ENCODE assay signal across 1 cellular context in the genomic region with DNA sequence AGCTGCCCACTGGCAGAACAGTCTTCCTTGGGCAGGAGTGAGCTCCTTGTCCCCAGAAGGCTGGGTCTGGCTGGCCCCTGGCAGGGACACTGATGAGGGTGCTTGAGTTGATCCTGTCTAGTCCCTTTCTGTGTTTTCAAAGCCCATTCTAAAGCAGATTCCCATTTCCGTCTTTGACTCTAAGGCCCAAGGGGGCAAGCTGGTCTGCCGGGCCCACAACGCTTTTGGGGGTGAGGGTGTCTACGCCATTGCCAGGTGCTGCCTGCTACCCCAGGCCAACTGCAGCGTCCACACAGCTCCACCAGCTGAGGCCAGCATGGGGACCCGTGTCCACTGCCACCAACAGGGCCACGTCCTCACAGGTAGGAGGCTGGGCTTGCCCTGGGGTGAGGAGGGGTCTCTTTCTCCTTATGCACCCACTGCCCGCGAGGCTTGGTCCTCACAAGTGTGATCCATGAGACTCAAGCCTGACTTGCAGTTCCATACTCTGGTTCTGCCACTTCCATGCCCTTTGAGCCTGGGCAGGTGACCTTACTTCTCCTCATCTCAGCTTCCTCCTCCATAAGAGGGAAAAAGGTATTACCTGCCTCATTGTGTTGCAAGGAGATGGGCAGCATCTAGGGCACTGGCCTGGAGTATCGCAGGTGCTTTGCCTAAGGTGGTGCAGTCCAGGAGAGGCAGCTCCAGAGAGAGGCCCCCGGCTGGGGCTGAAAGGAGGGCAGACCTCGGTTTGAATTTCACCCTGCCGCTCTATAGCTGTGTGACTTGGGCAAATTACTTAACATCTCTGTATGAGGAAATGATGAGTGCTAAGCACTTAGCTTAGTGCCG.
TF ChIP-seq lines count a peak whose summit lies in the region.

No MANE protein-coding gene starts in this region.

TF ChIP-seq in K562, 482 proteins besides CTCF, POLR2A, EP300 and RAD21:
- 0 out of 2 replicates have a peak, but pooled peaks have one; percentile 21 for TF ChIP-seq POLR2G (IDR thresholded peaks at IDR 0.05; ENCODE audit: low read depth, low read length)
- TF ChIP-seq MAFK (IDR thresholded peaks at IDR 0.05; ENCODE audit: low read length): no peak
- TF ChIP-seq, protein P1, sequence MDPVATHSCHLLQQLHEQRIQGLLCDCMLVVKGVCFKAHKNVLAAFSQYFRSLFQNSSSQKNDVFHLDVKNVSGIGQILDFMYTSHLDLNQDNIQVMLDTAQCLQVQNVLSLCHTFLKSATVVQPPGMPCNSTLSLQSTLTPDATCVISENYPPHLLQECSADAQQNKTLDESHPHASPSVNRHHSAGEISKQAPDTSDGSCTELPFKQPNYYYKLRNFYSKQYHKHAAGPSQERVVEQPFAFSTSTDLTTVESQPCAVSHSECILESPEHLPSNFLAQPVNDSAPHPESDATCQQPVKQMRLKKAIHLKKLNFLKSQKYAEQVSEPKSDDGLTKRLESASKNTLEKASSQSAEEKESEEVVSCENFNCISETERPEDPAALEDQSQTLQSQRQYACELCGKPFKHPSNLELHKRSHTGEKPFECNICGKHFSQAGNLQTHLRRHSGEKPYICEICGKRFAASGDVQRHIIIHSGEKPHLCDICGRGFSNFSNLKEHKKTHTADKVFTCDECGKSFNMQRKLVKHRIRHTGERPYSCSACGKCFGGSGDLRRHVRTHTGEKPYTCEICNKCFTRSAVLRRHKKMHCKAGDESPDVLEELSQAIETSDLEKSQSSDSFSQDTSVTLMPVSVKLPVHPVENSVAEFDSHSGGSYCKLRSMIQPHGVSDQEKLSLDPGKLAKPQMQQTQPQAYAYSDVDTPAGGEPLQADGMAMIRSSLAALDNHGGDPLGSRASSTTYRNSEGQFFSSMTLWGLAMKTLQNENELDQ (CRISPR knock-in tag; IDR thresholded peaks at IDR 0.05; ENCODE audit: borderline replicate concordance): no peak
- TF ChIP-seq, protein P2, sequence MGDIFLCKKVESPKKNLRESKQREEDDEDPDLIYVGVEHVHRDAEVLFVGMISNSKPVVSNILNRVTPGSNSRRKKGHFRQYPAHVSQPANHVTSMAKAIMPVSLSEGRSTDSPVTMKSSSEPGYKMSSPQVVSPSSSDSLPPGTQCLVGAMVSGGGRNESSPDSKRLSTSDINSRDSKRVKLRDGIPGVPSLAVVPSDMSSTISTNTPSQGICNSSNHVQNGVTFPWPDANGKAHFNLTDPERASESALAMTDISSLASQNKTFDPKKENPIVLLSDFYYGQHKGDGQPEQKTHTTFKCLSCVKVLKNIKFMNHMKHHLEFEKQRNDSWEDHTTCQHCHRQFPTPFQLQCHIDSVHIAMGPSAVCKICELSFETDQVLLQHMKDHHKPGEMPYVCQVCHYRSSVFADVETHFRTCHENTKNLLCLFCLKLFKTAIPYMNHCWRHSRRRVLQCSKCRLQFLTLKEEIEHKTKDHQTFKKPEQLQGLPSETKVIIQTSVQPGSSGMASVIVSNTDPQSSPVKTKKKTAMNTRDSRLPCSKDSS (IDR thresholded peaks at IDR 0.05; ENCODE audit: low read depth, partially characterized antibody): no peak
- no peak for TF ChIP-seq ZNF407 (IDR thresholded peaks at IDR 0.05; ENCODE audit: low read depth)
- TF ChIP-seq ZNF77 (CRISPR knock-in tag; IDR thresholded peaks at IDR 0.05): no peak
